1 cellular context compared by ENCODE assay signal in genomic region chr6:149060300-149060984, GRCh38.
TF ChIP-seq lines count a peak whose summit lies in the region.

No MANE protein-coding gene starts in this region.

TF ChIP-seq in HEK293, 187 proteins besides CTCF, POLR2A, EP300 and RAD21 (continued from another document):
- TF ChIP-seq PRDM4 (tag by site-specific recombination; IDR thresholded peaks at IDR 0.05) (no peak), HIC1 (tag by site-specific recombination; IDR thresholded peaks at IDR 0.05) (0 out of 2 replicates have a peak, but pooled peaks have one; percentile 18), ZNF521 (tag by site-specific recombination; IDR thresholded peaks at IDR 0.05) (no peak), ZNF600 (tag by site-specific recombination; IDR thresholded peaks at IDR 0.05) (no peak), TRIM28 (IDR thresholded peaks at IDR 0.05; ENCODE audit: borderline replicate concordance, low read length) (peak; percentile 76), ZBTB17 (tag by site-specific recombination; IDR thresholded peaks at IDR 0.05) (peak; percentile 46), SCRT2 (tag by site-specific recombination; IDR thresholded peaks at IDR 0.05) (peak; percentile 95), ZBTB6 (tag by site-specific recombination; IDR thresholded peaks at IDR 0.05) (no peak), ZNF580 (tag by site-specific recombination; IDR thresholded peaks at IDR 0.05) (no peak), SCRT1 (tag by site-specific recombination; IDR thresholded peaks at IDR 0.05; ENCODE audit: borderline replicate concordance) (peak; percentile 74; the same call in 1 of the 2 replicates)
